ENCODE assay signal across 20 cellular contexts in the genomic region with DNA sequence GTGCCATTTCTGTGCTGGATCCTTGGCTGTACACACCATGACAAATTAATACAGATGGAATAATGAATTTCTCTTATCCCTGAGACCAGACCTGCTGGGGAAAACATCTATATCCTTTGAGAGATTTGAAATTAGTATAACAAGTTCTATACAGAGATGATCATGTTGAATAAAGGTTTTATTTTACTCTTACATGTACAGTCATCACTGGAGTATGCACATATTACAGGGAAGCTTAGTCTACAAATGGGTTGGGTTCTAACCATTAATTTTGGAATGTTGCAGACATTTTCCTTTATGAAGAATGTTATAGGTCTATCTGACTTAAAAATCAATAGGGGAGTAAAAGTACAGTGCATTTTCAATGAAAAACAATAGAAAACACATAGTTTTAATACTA. TPM values are rescaled to one million over a fixed set of nuclear protein-coding genes. Genes with fewer than 3 reads are reported as not detected.
DNase-seq lines count a peak whose midpoint lies in the region; ATAC-seq and TF ChIP-seq lines count a peak whose summit lies in the region.
"Had no signal": no experiment of that assay in that cellular context is flagged by ENCODE, and none has a peak within 500 bp of the region (broad histone marks: within the 10 kb centered on the region; RNA-seq: fewer than 3 reads in every experiment).

No MANE protein-coding gene starts in this region.

- TF ChIP-seq CTCF in RWPE2 (IDR thresholded peaks at IDR 0.05; ENCODE audit: poor library complexity, severe bottlenecking) (no peak), epithelial cell of esophagus (IDR thresholded peaks at IDR 0.05; ENCODE audit: insufficient read depth, low read depth, low read length, missing control alignments) (no peak), osteocyte (IDR thresholded peaks at IDR 0.05) (no peak)

- H3K27ac Mint-ChIP-seq in osteocyte (ENCODE audit: unreplicated experiment): peak overlapping the region; percentile 87
- H3K27ac Mint-ChIP-seq: activated naive CD8-positive, alpha-beta T cell; activated T-helper 2 cell treated with anti-CD3 and anti-CD28 coated beads, Interferon-gamma antibody, Interleukin-2, Interleukin-4, amounts not matched to agents 10 μg/mL and 5 μg/mL and 100 μg/mL, durations not matched to agents 14 hours and 24 hours and 36 hours; CD4-positive, CD25-positive, alpha-beta regulatory T cell; progenitor cell of endocrine pancreas had no signal

- H3K27me3 Mint-ChIP-seq in osteocyte (ENCODE audit: unreplicated experiment): no peaks in the 10 kb centered on the region
- H3K27me3 Mint-ChIP-seq: progenitor cell of endocrine pancreas had no signal

- H3K9me3 Mint-ChIP-seq in osteocyte (ENCODE audit: unreplicated experiment): no peaks in the 10 kb centered on the region
- H3K9me3 Mint-ChIP-seq: activated T-helper 2 cell treated with anti-CD3 and anti-CD28 coated beads, Interferon-gamma antibody, Interleukin-2, Interleukin-4, amounts not matched to agents 10 μg/mL and 5 μg/mL and 100 μg/mL, durations not matched to agents 14 hours and 24 hours and 36 hours; CD4-positive, CD25-positive, alpha-beta regulatory T cell; neural crest cell had no signal

- DNase-seq in GM03348 (ENCODE audit: low spot score): peak; percentile 19
- no peak for DNase-seq in RWPE2 (ENCODE audit: low spot score)
- DNase-seq in epithelial cell of esophagus (ENCODE audit: low read depth): peak; percentile 45
- DNase-seq in osteocyte (ENCODE audit: extremely low spot score, unreplicated experiment): no peak
- no peak for DNase-seq in pons (ENCODE audit: low spot score)
- no peak for DNase-seq in T-helper 1 cell
- no peak for DNase-seq in HUDEP-2 (lab: John Stamatoyannopoulos, UW; ENCODE audit: unreplicated experiment in 76 of 76)
- DNase-seq: CD4-positive, CD25-positive, alpha-beta regulatory T cell; mucosa of descending colon; NCI-H1105 treated with DMSO at 0.1 percent for 48 hours; NCI-H2081; NCI-H446 treated with DMSO at 0.1 percent for 48 hours had no signal

- no peak overlapping the region for H3K27ac ChIP-seq in RWPE2 (ENCODE audit: poor library complexity, severe bottlenecking)
- H3K27ac ChIP-seq: hepatocyte, suprapubic skin had no signal

- no peak overlapping the region for H3K4me3 Mint-ChIP-seq in osteocyte (ENCODE audit: unreplicated experiment)
- H3K4me3 Mint-ChIP-seq: activated naive CD8-positive, alpha-beta T cell; CD4-positive, CD25-positive, alpha-beta regulatory T cell; neural crest cell had no signal

- H3K27me3 ChIP-seq in RWPE2 (ENCODE audit: insufficient read depth, poor library complexity, severe bottlenecking): no peaks in the 10 kb centered on the region
- H3K27me3 ChIP-seq: hepatocyte, suprapubic skin had no signal

- no peaks in the 10 kb centered on the region for H3K9me3 ChIP-seq in RWPE2 (ENCODE audit: severe bottlenecking)
- H3K9me3 ChIP-seq: mucosa of descending colon, suprapubic skin had no signal

- peaks cover 6% of the 10 kb centered on the region for H3K4me1 ChIP-seq in RWPE2 (ENCODE audit: insufficient read depth, poor library complexity, severe bottlenecking)

- H3K4me1 Mint-ChIP-seq in osteocyte (ENCODE audit: unreplicated experiment): peaks cover 69% of the 10 kb centered on the region
- H3K4me1 Mint-ChIP-seq: CD4-positive, CD25-positive, alpha-beta regulatory T cell had no signal

- no peaks in the 10 kb centered on the region for H3K36me3 ChIP-seq in RWPE2 (ENCODE audit: low read depth)
- H3K36me3 ChIP-seq: suprapubic skin had no signal

- H3K36me3 Mint-ChIP-seq in osteocyte (ENCODE audit: unreplicated experiment): peaks cover 3% of the 10 kb centered on the region
- H3K36me3 Mint-ChIP-seq: activated naive CD8-positive, alpha-beta T cell; CD4-positive, CD25-positive, alpha-beta regulatory T cell had no signal

- no peak overlapping the region for H3K4me3 ChIP-seq in RWPE2 (ENCODE audit: severe bottlenecking)
- no peak overlapping the region for H3K4me3 ChIP-seq in epithelial cell of esophagus (ENCODE audit: low read length)
- H3K4me3 ChIP-seq: GM12878, hepatocyte, mucosa of descending colon, suprapubic skin had no signal

- ATAC-seq in RWPE2 (ENCODE audit: low read depth) (peak; percentile 77; the same call in 2 of the 3 replicates), GM21528 (IDR thresholded peaks at IDR 0.05; ENCODE audit: low FRiP score, unreplicated experiment) (no peak)
- ATAC-seq: GM12878, mucosa of descending colon had no signal

RNA-seq across cellular contexts. Expression of a gene that starts 29.9 kb away (rescaled TPM):
- total RNA-seq in osteocyte: 96.6 and 97.9 TPM in 2 replicates

Comparison
In these comparisons a context has a peak if more than half of its experiments do, and no peak if none do; other contexts are left out.
1. DNase-seq: peak in GM03348 (single experiment) and epithelial cell of esophagus (single experiment); none in RWPE2 (single experiment), osteocyte (single experiment), pons (single experiment), T-helper 1 cell (0 of 5) and HUDEP-2 (0 of 76).